ENCODE assay signal across 9 cellular contexts in genomic region chr10:77493851-77494788, GRCh38.
DNase-seq lines count a peak whose midpoint lies in the region; ATAC-seq and TF ChIP-seq lines count a peak whose summit lies in the region.
"Had no signal": no experiment of that assay in that cellular context is flagged by ENCODE, and none has a peak within 500 bp of the region (broad histone marks: within the 10 kb centered on the region; RNA-seq: fewer than 3 reads in every experiment).

No MANE protein-coding gene starts in this region.

- no peaks in the 10 kb centered on the region for H3K4me1 Mint-ChIP-seq in CD4-positive, alpha-beta T cell (ENCODE audit: low read depth)

- no peak overlapping the region for H3K4ac ChIP-seq in IMR-90 (ENCODE audit: low read depth, low read length)

- dilution Hi-C loops in IMR-90 (cut with HindIII; ENCODE audit: low sequenced_read_pairs, unreplicated experiment) = no loop called here

- H3K27ac Mint-ChIP-seq in CD4-positive, alpha-beta T cell = no peak overlapping the region

- H3K9me3 Mint-ChIP-seq in CD4-positive, alpha-beta T cell = no peaks in the 10 kb centered on the region

- H3K79me1 ChIP-seq in IMR-90 (ENCODE audit: low read depth in 1 of 2, low read length in 2 of 2) = peaks cover 0 to 4% of the 10 kb centered on the region in 2 experiments; a peak in 1 of 4 replicates

- H3K23ac ChIP-seq in IMR-90 (ENCODE audit: low read depth, low read length) = no peak overlapping the region

- peaks cover 2% of the 10 kb centered on the region; the same call in 1 of the 2 replicates for H3K9me1 ChIP-seq in IMR-90 (ENCODE audit: insufficient read depth, low read length)

- H4K8ac ChIP-seq in IMR-90 (ENCODE audit: low read depth in 2 of 2, low read length in 2 of 2) = no peak overlapping the region

- no peaks in the 10 kb centered on the region for H4K20me1 ChIP-seq in IMR-90 (ENCODE audit: insufficient read depth, low read length)
- H4K20me1 ChIP-seq in osteoblast (ENCODE audit: insufficient read depth, low read length) = no peaks in the 10 kb centered on the region

- peaks cover 4% of the 10 kb centered on the region for H3K27me3 Mint-ChIP-seq in CD4-positive, alpha-beta T cell

- H3K27me3 ChIP-seq in GM06990 (replicated peaks; ENCODE audit: control insufficient read depth, insufficient read depth, low read length) = no peaks in the 10 kb centered on the region
- no peaks in the 10 kb centered on the region for H3K27me3 ChIP-seq in IMR-90 (ENCODE audit: control insufficient read depth, insufficient read depth, low read length)
- no peaks in the 10 kb centered on the region for H3K27me3 ChIP-seq in osteoblast (ENCODE audit: insufficient read depth, low read length)
- no peaks in the 10 kb centered on the region for H3K27me3 ChIP-seq in CD4-positive, alpha-beta T cell (ENCODE audit: control insufficient read depth, insufficient read depth, low read length)
- H3K27me3 ChIP-seq in uterus = no peaks in the 10 kb centered on the region

- H2AK5ac ChIP-seq in IMR-90 (ENCODE audit: low read depth, low read length) = no peak overlapping the region; the same call in 1 of the 2 replicates

- H4K91ac ChIP-seq in IMR-90 (ENCODE audit: insufficient read depth, low read depth, low read length) = no peak overlapping the region

- WGBS in IMR-90 (ENCODE audit: extremely low coverage in 2 of 2, insufficient read length in 1 of 2), 2 experiments = no CpG with 5 or more reads among the region's 14 CpGs

- peak overlapping the region; percentile 46; the same call in 1 of the 2 replicates for H2BK120ac ChIP-seq in IMR-90 (ENCODE audit: low read depth, low read length)

- H3K4me2 ChIP-seq in IMR-90 (ENCODE audit: low read depth, low read length) (no peak overlapping the region), osteoblast (ENCODE audit: insufficient read depth, low read length) (no peak overlapping the region)

- no peak overlapping the region for H4K5ac ChIP-seq in IMR-90 (ENCODE audit: low read depth, low read length)

- H3K4me1 ChIP-seq in IMR-90 (ENCODE audit: control insufficient read depth, insufficient read depth, low read length) (peaks cover 7% of the 10 kb centered on the region), osteoblast (ENCODE audit: insufficient read depth, low read length) (peaks cover 16% of the 10 kb centered on the region), uterus (no peaks in the 10 kb centered on the region)
- H3K4me1 ChIP-seq: parathyroid adenoma had no signal

- POLR2A ChIA-PET in IMR-90 (lab: Charles Lee; ENCODE audit: unreplicated experiment) = no interaction called here
- POLR2A ChIA-PET in CD4-positive, alpha-beta T cell (lab: Charles Lee) = no interaction called here

- H2BK5ac ChIP-seq in IMR-90 (ENCODE audit: low read depth, low read length, poor library complexity, severe bottlenecking) = no peak overlapping the region

- CTCF ChIA-PET in IMR-90 (lab: Yijun Ruan, JAX) = interaction anchor here (1.1 kb wide), 2 partner anchors 8 to 66 kb away, joined by 3 read pairs; no protein-coding TSS in a partner anchor
- CTCF ChIA-PET in CD4-positive, alpha-beta T cell (lab: Charles Lee) = no interaction called here

- no peak overlapping the region for H3K27ac ChIP-seq in IMR-90 (ENCODE audit: insufficient read depth, low read length)
- no peak overlapping the region for H3K27ac ChIP-seq in osteoblast (ENCODE audit: low read depth, low read length)
- no peak overlapping the region for H3K27ac ChIP-seq in CD4-positive, alpha-beta T cell (ENCODE audit: low read depth, low read length)
- peak overlapping the region in 1 of 2 donors; percentile 2 for H3K27ac ChIP-seq in uterus
- H3K27ac ChIP-seq: parathyroid adenoma had no signal

- peaks cover 7% of the 10 kb centered on the region for H3K79me2 ChIP-seq in osteoblast (ENCODE audit: insufficient read depth, low read length)
- H3K79me2 ChIP-seq: parathyroid adenoma had no signal

- no peak overlapping the region for H2BK15ac ChIP-seq in IMR-90 (ENCODE audit: low read depth, low read length)

- peak overlapping the region; percentile 39; the same call in 1 of the 2 replicates for H2BK20ac ChIP-seq in IMR-90 (ENCODE audit: low read depth, low read length)

- no peak overlapping the region for H2AFZ ChIP-seq in IMR-90 (replicated peaks; ENCODE audit: low read length, poor library complexity)
- H2AFZ ChIP-seq in osteoblast (ENCODE audit: low read length) = no peak overlapping the region
- H2AFZ ChIP-seq: parathyroid adenoma had no signal

- DNase-seq in GM06990 (ENCODE audit: extremely low read depth, insufficient read length) (peak; percentile 57), IMR-90 (peak; percentile 54), cardiac fibroblast (ENCODE audit: low read depth in 2 of 2) (peak; percentile 46 to 67), osteoblast (ENCODE audit: insufficient read length, low spot score, missing footprints) (peak; percentile 83), uterus (no peak)
- DNase-seq in CD4-positive, alpha-beta T cell = no peak

- H3K56ac ChIP-seq in IMR-90 (ENCODE audit: extremely low read depth, insufficient read depth, low read length) = no peak overlapping the region

- no peak overlapping the region for H3K9ac ChIP-seq in IMR-90 (ENCODE audit: low read depth, low read length)
- H3K9ac ChIP-seq: parathyroid adenoma had no signal

- H3K14ac ChIP-seq in IMR-90 (replicated peaks; ENCODE audit: low read depth, low read length) = no peak overlapping the region

- no peak overlapping the region for H3K18ac ChIP-seq in IMR-90 (ENCODE audit: low read depth, low read length)

- H3K4me3 ChIP-seq in GM06990 (replicated peaks; ENCODE audit: low read depth, low read length) = no peak overlapping the region
- no peak overlapping the region for H3K4me3 ChIP-seq in IMR-90 (ENCODE audit: insufficient read depth, low read depth, low read length)
- no peak overlapping the region for H3K4me3 ChIP-seq in cardiac fibroblast (replicated peaks in 1 of 2; ENCODE audit: low read depth in 2 of 2, low read length in 2 of 2)
- no peak overlapping the region for H3K4me3 ChIP-seq in osteoblast (ENCODE audit: insufficient read depth, low read length)
- no peak overlapping the region for H3K4me3 ChIP-seq in uterus

- H3K36me3 ChIP-seq in GM06990 (ENCODE audit: control insufficient read depth, insufficient read depth, low read length) (no peaks in the 10 kb centered on the region), IMR-90 (ENCODE audit: control insufficient read depth, insufficient read depth, low read length) (no peaks in the 10 kb centered on the region), osteoblast (ENCODE audit: insufficient read depth, low read length) (no peaks in the 10 kb centered on the region), uterus (no peaks in the 10 kb centered on the region)

- H3K36me3 Mint-ChIP-seq in CD4-positive, alpha-beta T cell (ENCODE audit: low read depth) = no peaks in the 10 kb centered on the region

- TF ChIP-seq CTCF in GM06990 (IDR thresholded peaks at IDR 0.05; ENCODE audit: insufficient read depth, low read length, poor library complexity, severe bottlenecking) (no peak), IMR-90 (conservative IDR thresholded peaks at IDR 0.05; ENCODE audit: low read depth, low read length) (peak; percentile 45), cardiac fibroblast (IDR thresholded peaks at IDR 0.05; ENCODE audit: low read depth, low read length) (peak; percentile 20), osteoblast (IDR thresholded peaks at IDR 0.05; ENCODE audit: extremely low read depth, low read depth, low read length) (peak; percentile 52), uterus (IDR thresholded peaks at IDR 0.05) (no peak)
- TF ChIP-seq CTCF in CD4-positive, alpha-beta T cell (IDR thresholded peaks at IDR 0.05) = no peak

- peak; percentile 61 for TF ChIP-seq RAD21 in IMR-90 (IDR thresholded peaks at IDR 0.05; ENCODE audit: low read length)

- intact Hi-C loops in IMR-90 (cut with micrococcal nuclease) (loop anchor here (2.0 kb wide), 1 partner anchor 143 kb away; the partner anchor contains the start of gene KCNMA1), uterus (cut with DNase I; ENCODE audit: low total_unique reads) (no loop called here)
- intact Hi-C loops in CD4-positive, alpha-beta T cell (cut with DNase I, micrococcal nuclease) = no loop called here

- H2AK9ac ChIP-seq in IMR-90 (replicated peaks; ENCODE audit: low read depth, low read length, poor library complexity) = no peak overlapping the region

- no TSS peak for BruUV-seq in IMR-90 (replicated peaks; lab: Mats Ljungman, UMichigan)

- no peaks in the 10 kb centered on the region for H3K9me3 ChIP-seq in IMR-90 (ENCODE audit: control insufficient read depth, insufficient read depth, low read length)
- H3K9me3 ChIP-seq in osteoblast (ENCODE audit: low read depth, low read length) = no peaks in the 10 kb centered on the region
- no peaks in the 10 kb centered on the region for H3K9me3 ChIP-seq in CD4-positive, alpha-beta T cell (ENCODE audit: control insufficient read depth, low read length)
- no peaks in the 10 kb centered on the region for H3K9me3 ChIP-seq in uterus

- H3K4me3 Mint-ChIP-seq in CD4-positive, alpha-beta T cell = no peak overlapping the region

- TF ChIP-seq POLR2A in IMR-90 (IDR thresholded peaks at IDR 0.05; ENCODE audit: low read depth, low read length) (no peak), uterus (IDR thresholded peaks at IDR 0.05) (no peak)

- in situ Hi-C loops in IMR-90 (cut with MboI; ENCODE audit: low sequenced_read_pairs) = no loop called here

- ATAC-seq in IMR-90 (ENCODE audit: low read depth) (0 out of 2 replicates have a peak, but pooled peaks have one; percentile 36), GM21717 (IDR thresholded peaks at IDR 0.05; ENCODE audit: unreplicated experiment) (no peak), GM19395 (IDR thresholded peaks at IDR 0.05; ENCODE audit: unreplicated experiment) (no peak)
- ATAC-seq in CD4-positive, alpha-beta T cell (ENCODE audit: poor library complexity) = no peak

TF ChIP-seq in IMR-90, 13 proteins besides CTCF, POLR2A, EP300 and RAD21:
- TF ChIP-seq ELK1 (IDR thresholded peaks at IDR 0.05; ENCODE audit: borderline replicate concordance, low read depth, low read length) (no peak), USF2 (IDR thresholded peaks at IDR 0.05; ENCODE audit: low read depth, low read length) (no peak), SMC3 (IDR thresholded peaks at IDR 0.05; ENCODE audit: low read depth, low read length) (peak; percentile 64)

Comparison
In these comparisons a context has a peak if more than half of its experiments do, and no peak if none do; other contexts are left out.
1. DNase-seq: peak in GM06990 (single experiment), IMR-90 (single experiment), cardiac fibroblast (2 of 2) and osteoblast (single experiment); none in CD4-positive, alpha-beta T cell (0 of 10) and uterus (0 of 2).
2. CTCF ChIP-seq: peak in IMR-90 (single experiment), cardiac fibroblast (single experiment) and osteoblast (single experiment); none in GM06990 (single experiment), CD4-positive, alpha-beta T cell (single experiment) and uterus (0 of 4).